In the genomic region with DNA sequence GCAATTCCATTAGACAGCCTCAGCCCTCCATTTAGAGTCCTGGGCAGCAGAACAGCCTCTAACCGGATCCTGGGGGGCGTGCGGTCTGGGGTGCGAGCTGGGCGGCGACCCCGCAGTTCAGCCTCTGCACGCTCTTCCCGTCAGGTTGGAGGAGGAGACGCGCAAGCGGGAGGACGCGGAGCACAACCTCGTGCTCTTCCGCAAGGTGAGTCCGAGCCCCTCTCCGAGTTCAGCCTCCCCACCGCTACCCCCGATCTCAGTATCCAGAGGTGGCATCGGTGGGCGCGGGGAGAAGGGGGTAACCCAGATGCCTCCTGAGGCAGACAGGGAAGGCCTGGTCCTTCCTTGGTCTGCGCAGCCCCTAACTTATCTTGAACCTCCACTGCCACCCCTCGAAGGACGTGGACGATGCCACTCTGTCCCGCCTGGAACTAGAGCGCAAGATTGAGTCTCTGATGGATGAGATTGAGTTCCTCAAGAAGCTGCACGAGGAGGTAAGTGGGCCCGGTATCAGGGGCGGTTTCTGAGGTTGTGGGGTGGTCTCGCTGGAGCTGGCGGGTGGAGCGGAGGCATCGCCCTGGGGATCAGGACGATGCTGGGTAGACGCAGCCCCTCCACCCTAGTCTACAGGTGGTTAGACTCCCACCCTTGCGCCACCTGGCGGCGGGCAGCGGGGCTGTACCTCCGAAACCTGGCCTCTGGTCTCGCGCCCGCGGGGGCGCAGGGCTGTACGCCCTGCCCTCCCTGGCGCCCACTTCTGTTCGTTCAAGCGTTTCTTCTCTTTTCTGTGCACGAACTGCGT, we compare ENCODE assay signal across 8 cellular contexts. TPM values are rescaled to one million over a fixed set of nuclear protein-coding genes. Genes with fewer than 3 reads are reported as not detected.
DNase-seq lines count a peak whose midpoint lies in the region; ATAC-seq and TF ChIP-seq lines count a peak whose summit lies in the region.

No MANE protein-coding gene starts in this region.

- H3K4me2 ChIP-seq in PC-9 = no peak overlapping the region; the same call in 1 of the 2 replicates

- H4K20me1 ChIP-seq in PC-9 (ENCODE audit: insufficient read depth) = no peaks in the 10 kb centered on the region

- H2AFZ ChIP-seq in PC-9 = no peak overlapping the region

- no peak overlapping the region for H3K4me3 ChIP-seq in PC-9

- H3K27ac ChIP-seq in PC-9 = no peak overlapping the region

- DNase-seq in NCI-H345 (lab: John Stamatoyannopoulos, UW) = peak; percentile 33
- DNase-seq in NCI-H345 treated with DMSO at 0.1 percent for 48 hours (lab: John Stamatoyannopoulos, UW; ENCODE audit: unreplicated experiment) = no peak
- DNase-seq in PC-9 = peak in 1 of 2 experiments; percentile 54
- peak in 3 of 4 experiments; percentile 25 to 54 (median 25) for DNase-seq in activated naive CD4-positive, alpha-beta T cell (lab: John Stamatoyannopoulos, UW)
- peak; percentile 44 for DNase-seq in left cardiac atrium
- DNase-seq in stimulated activated CD4-positive, alpha-beta T cell treated with anti-CD3 and anti-CD28 coated beads, Interleukin-1b, Interleukin-23, amount 100 ng/mL, for 24 hours (ENCODE audit: low read depth in 4 of 4, low spot score in 1 of 4) = peak; percentile 21 to 62 (median 28)

- H3K79me2 ChIP-seq in PC-9 (ENCODE audit: low read depth) = no peaks in the 10 kb centered on the region

- H3K9me3 ChIP-seq in PC-9 (ENCODE audit: insufficient read depth, low read depth) = no peaks in the 10 kb centered on the region

- no peaks in the 10 kb centered on the region for H3K36me3 ChIP-seq in PC-9 (ENCODE audit: low read depth)

- TF ChIP-seq CTCF in PC-9 (conservative IDR thresholded peaks at IDR 0.05) = peak; percentile 78

- CTCF ChIA-PET in PC-9 (lab: Charles Lee) = interaction anchor here (0.6 to 1.5 kb wide), 7 partner anchors 27 to 1000 kb away, joined by 5 to 15 read pairs (median 10); a partner anchor contains a TSS

- H3F3A ChIP-seq in PC-9 (ENCODE audit: insufficient read depth, low read depth) = no peaks in the 10 kb centered on the region

- 0 out of 2 replicates have a peak, but pooled peaks cover 2% of the 10 kb centered on the region for H3K27me3 ChIP-seq in PC-9 (ENCODE audit: insufficient read depth, low read depth)

- intact Hi-C loops in PC-9 (cut with micrococcal nuclease; ENCODE audit: unreplicated experiment) = no loop called here
- intact Hi-C loops in left cardiac atrium (cut with DNase I) = loop anchor here in 1 of 2 donors (10.0 kb wide), 1 partner anchor 49 kb away; a partner anchor contains a TSS

- no TSS peak for BruUV-seq in PC-9 (replicated peaks; lab: Mats Ljungman, UMichigan)

- H3K9me2 ChIP-seq in PC-9 (ENCODE audit: insufficient read depth) = no peaks in the 10 kb centered on the region

- POLR2A ChIA-PET in PC-9 (lab: Charles Lee; ENCODE audit: unreplicated experiment) = no interaction called here

- no peaks in the 10 kb centered on the region for H3K4me1 ChIP-seq in PC-9 (replicated peaks; ENCODE audit: insufficient read depth)

- ATAC-seq in left cardiac atrium = peak in 1 of 2 donors; percentile 55
- no peak for ATAC-seq in HG03354 (IDR thresholded peaks at IDR 0.05; ENCODE audit: poor library complexity, severe bottlenecking, unreplicated experiment)
- no peak for ATAC-seq in HG02763 (IDR thresholded peaks at IDR 0.05; ENCODE audit: unreplicated experiment)

RNA-seq across cellular contexts. Expression of a gene that starts 1.3 kb away (rescaled TPM):
- 0.46 and 0.60 TPM in 2 replicates for total RNA-seq in PC-9 (2021)
- under 1 TPM in 1 of 2 donors, not detected in 1; 0.59 TPM for total RNA-seq in left cardiac atrium

RNA-seq across cellular contexts. Expression of a gene that starts 26.8 kb away (rescaled TPM):
- total RNA-seq in PC-9 (2021) (79.4 and 79.9 TPM in 2 replicates), left cardiac atrium (1 to 10 TPM in 1 of 2 donors, not detected in 1; 1.5 TPM)

RNA-seq across cellular contexts. Expression of a gene that starts 31.4 kb away (rescaled TPM):
- total RNA-seq in PC-9 (2021) (449 and 490 TPM in 2 replicates), left cardiac atrium (10 to 100 TPM; 68.0 to 99.9 TPM)

RNA-seq across cellular contexts. Expression of a gene that starts 40.8 kb away (rescaled TPM):
- total RNA-seq in PC-9 (2021) (0.18 and 0.22 TPM in 2 replicates), left cardiac atrium (not detected)

RNA-seq across cellular contexts. Expression of a gene that starts 50.5 kb away (rescaled TPM):
- total RNA-seq in PC-9 (2021) = 3.7 and 4.7 TPM in 2 replicates
- total RNA-seq in left cardiac atrium = under 1 TPM; 0.47 to 0.68 TPM

Comparison
In these comparisons a context has a peak if more than half of its experiments do, and no peak if none do; other contexts are left out.
1. RNA of a gene that starts 26.8 kb away (total RNA-seq): 79.4 to 79.9 TPM in PC-9; 1.5 TPM in left cardiac atrium; every median in the first group is over 10 times any median in the second.